Comparison of ENCODE assay signal across 12 cellular contexts in the genomic region with DNA sequence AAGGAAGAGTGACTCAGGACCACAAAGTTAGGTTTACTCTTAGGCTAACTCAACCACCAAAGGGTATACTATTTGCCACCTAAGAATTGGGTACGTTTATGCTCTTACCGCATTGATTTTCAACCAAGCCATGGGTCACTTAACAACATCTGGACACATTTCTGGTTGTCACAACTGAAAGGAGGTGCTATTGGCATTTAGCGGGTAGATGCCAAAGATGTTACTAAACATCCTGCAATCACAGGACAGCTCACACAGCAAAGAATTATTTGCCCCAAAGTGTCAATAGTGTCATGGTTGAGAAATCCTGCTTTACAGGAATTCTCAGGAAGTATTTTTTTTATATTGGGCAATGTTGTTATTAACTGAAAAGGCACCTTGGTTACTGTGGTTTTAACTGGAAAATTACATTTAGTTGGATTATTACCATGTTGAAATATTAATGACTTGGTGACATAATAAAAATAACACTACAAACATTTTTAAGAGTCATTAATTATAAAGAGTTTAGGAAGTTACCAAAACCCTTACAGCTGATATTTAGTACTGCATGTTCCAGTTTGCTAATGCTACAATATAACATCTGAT.
DNase-seq lines count a peak whose midpoint lies in the region; ATAC-seq and TF ChIP-seq lines count a peak whose summit lies in the region.
"Had no signal": no experiment of that assay in that cellular context is flagged by ENCODE, and none has a peak within 500 bp of the region (broad histone marks: within the 10 kb centered on the region; RNA-seq: fewer than 3 reads in every experiment).

No MANE protein-coding gene starts in this region.

- no peaks in the 10 kb centered on the region for H3K9me2 ChIP-seq in Karpas-422 (replicated peaks; ENCODE audit: insufficient read depth, low read length)

- H3K9ac ChIP-seq in skeletal muscle satellite cell (ENCODE audit: low read depth, low read length) = peak overlapping the region; percentile 49
- H3K9ac ChIP-seq in Karpas-422 (ENCODE audit: low read length) = no peak overlapping the region

- H3K27me3 ChIP-seq in SJSA1 (replicated peaks) = no peaks in the 10 kb centered on the region
- H3K27me3 ChIP-seq in skeletal muscle satellite cell (ENCODE audit: control insufficient read depth, insufficient read depth, low read length) = no peaks in the 10 kb centered on the region
- no peaks in the 10 kb centered on the region for H3K27me3 ChIP-seq in Karpas-422 (ENCODE audit: low read length)
- H3K27me3 ChIP-seq: cardiac muscle cell, neutrophil had no signal

- H3K4me1 ChIP-seq in SJSA1 (replicated peaks) = peaks cover 14% of the 10 kb centered on the region
- peaks cover 5% of the 10 kb centered on the region for H3K4me1 ChIP-seq in skeletal muscle satellite cell (ENCODE audit: control insufficient read depth, insufficient read depth, low read length)
- no peaks in the 10 kb centered on the region for H3K4me1 ChIP-seq in Karpas-422 (ENCODE audit: low read length)

- H3K4me2 ChIP-seq in skeletal muscle satellite cell (ENCODE audit: low read length) (peak overlapping the region; percentile 3), Karpas-422 (ENCODE audit: low read depth, low read length, poor library complexity, severe bottlenecking) (no peak overlapping the region)

- no peaks in the 10 kb centered on the region for H3K36me3 ChIP-seq in SJSA1
- no peaks in the 10 kb centered on the region for H3K36me3 ChIP-seq in skeletal muscle satellite cell (ENCODE audit: insufficient read depth, low read length)
- no peaks in the 10 kb centered on the region for H3K36me3 ChIP-seq in Karpas-422 (ENCODE audit: insufficient read depth, low read length)
- H3K36me3 ChIP-seq: cardiac muscle cell, neutrophil had no signal

- H3K79me2 ChIP-seq in Karpas-422 (ENCODE audit: low read length) = no peaks in the 10 kb centered on the region

- peak; percentile 89 for DNase-seq in GM04504 (ENCODE audit: low read depth)
- DNase-seq in SJSA1 (ENCODE audit: low read depth in 1 of 2, low spot score in 2 of 2) = peak; percentile 52 to 59
- DNase-seq in fibroblast of the conjunctiva (ENCODE audit: low read depth) = peak; percentile 51
- no peak for DNase-seq in Karpas-422
- DNase-seq in activated CD4-positive, alpha-beta T cell treated with anti-CD3 and anti-CD28 coated beads, Interleukin-2, amount 50 U/mL, for 1 hour = no peak
- DNase-seq in erythroblast (lab: John Stamatoyannopoulos, UW) = no peak
- DNase-seq: hypothalamus, NCI-H2227 treated with DMSO at 0.1 percent for 48 hours had no signal

- H3K4me3 ChIP-seq in SJSA1 = no peak overlapping the region
- H3K4me3 ChIP-seq in skeletal muscle satellite cell (ENCODE audit: low read length) = no peak overlapping the region
- H3K4me3 ChIP-seq in Karpas-422 (ENCODE audit: low read length) = no peak overlapping the region
- H3K4me3 ChIP-seq: cardiac muscle cell had no signal

- H2AFZ ChIP-seq in Karpas-422 (ENCODE audit: low read length) = no peak overlapping the region

- no peaks in the 10 kb centered on the region for H4K20me1 ChIP-seq in Karpas-422 (ENCODE audit: insufficient read depth, low read depth, low read length)

- ATAC-seq in HG02973 (IDR thresholded peaks at IDR 0.05; ENCODE audit: unreplicated experiment) = no peak

- TF ChIP-seq POLR2A in erythroblast (IDR thresholded peaks at IDR 0.05; ENCODE audit: low read length) = no peak

- H3K27ac ChIP-seq in SJSA1 (peak overlapping the region; percentile 92), Karpas-422 (ENCODE audit: low read length) (no peak overlapping the region)
- H3K27ac ChIP-seq: cardiac muscle cell, neutrophil had no signal

- peaks cover 2% of the 10 kb centered on the region; the same call in 1 of the 2 replicates for H3K9me3 ChIP-seq in SJSA1 (replicated peaks)
- no peaks in the 10 kb centered on the region for H3K9me3 ChIP-seq in skeletal muscle satellite cell (replicated peaks; ENCODE audit: low read length)
- H3K9me3 ChIP-seq in Karpas-422 (ENCODE audit: low read length) = no peaks in the 10 kb centered on the region
- H3K9me3 ChIP-seq: neutrophil had no signal

Comparison
In these comparisons a context has a peak if more than half of its experiments do, and no peak if none do; other contexts are left out.
1. DNase-seq: peak in GM04504 (single experiment), SJSA1 (2 of 2) and fibroblast of the conjunctiva (single experiment); none in Karpas-422 (single experiment), activated CD4-positive, alpha-beta T cell treated with anti-CD3 and anti-CD28 coated beads, Interleukin-2, amount 50 U/mL, for 1 hour (single experiment) and erythroblast (0 of 2).